Comparison of ENCODE assay signal across 27 cellular contexts in genomic region chrX:108117988-108118387, GRCh38.
"Had no signal": no experiment of that assay in that cellular context is flagged by ENCODE, and none has a peak within 500 bp of the region (broad histone marks: within the 10 kb centered on the region; RNA-seq: fewer than 3 reads in every experiment).

No MANE protein-coding gene starts in this region.

- H3K9me3 ChIP-seq: body of pancreas, colonic mucosa, esophagus squamous epithelium, psoas muscle, stomach, thyroid gland had no signal

- H3K27ac ChIP-seq: body of pancreas, colonic mucosa, epithelial cell of prostate, esophagus squamous epithelium, parathyroid adenoma, psoas muscle, stomach, thyroid gland had no signal

- ATAC-seq: activated CD4-positive, alpha-beta T cell treated with anti-CD3 and anti-CD28 coated beads for 36 hours; activated CD8-positive, alpha-beta memory T cell treated with anti-CD3 and anti-CD28 coated beads, Interleukin-2, amount 10 ng/mL, durations not matched to agents 7 days and 5 days; activated CD8-positive, alpha-beta T cell treated with anti-CD3 and anti-CD28 coated beads, Interleukin-2, amount 10 ng/mL, durations not matched to agents 7 days and 5 days; activated naive CD4-positive, alpha-beta T cell treated with anti-CD3 and anti-CD28 coated beads, Interleukin-2, amount 50 U/mL, for 72 hours; body of pancreas; naive thymus-derived CD4-positive, alpha-beta T cell; psoas muscle; stimulated activated naive B cell treated with anti-CD40 and anti-IgM and Interleukin-4, amounts not matched to agents 10 μg/mL and 1 μg/mL and 100 μg/mL, for 72 hours had no signal

- H3K4me3 ChIP-seq: body of pancreas, colonic mucosa, esophagus squamous epithelium, psoas muscle, smooth muscle cell, stomach, thyroid gland had no signal

- H3K27me3 Mint-ChIP-seq: activated B cell treated with CpG ODN at 0.5 μM for 24 hours; activated CD4-positive, alpha-beta T cell treated with anti-CD3 and anti-CD28 coated beads for 36 hours; activated CD8-positive, alpha-beta memory T cell treated with anti-CD3 and anti-CD28 coated beads, Interleukin-2, amount 10 ng/mL, durations not matched to agents 7 days and 5 days; naive thymus-derived CD4-positive, alpha-beta T cell; stimulated activated naive B cell treated with anti-CD40 and anti-IgM and Interleukin-4, amounts not matched to agents 10 μg/mL and 1 μg/mL and 100 μg/mL, for 72 hours had no signal

- H3K36me3 Mint-ChIP-seq: activated CD8-positive, alpha-beta memory T cell treated with anti-CD3 and anti-CD28 coated beads, Interleukin-2, amount 10 ng/mL, durations not matched to agents 7 days and 5 days; activated naive CD4-positive, alpha-beta T cell treated with anti-CD3 and anti-CD28 coated beads, Interleukin-2, amount 50 U/mL, for 72 hours; mesothelial cell of epicardium had no signal

- H3K9me3 Mint-ChIP-seq: activated B cell treated with CpG ODN at 0.5 μM for 24 hours; activated naive CD4-positive, alpha-beta T cell treated with anti-CD3 and anti-CD28 coated beads, Interleukin-2, amount 50 U/mL, for 72 hours; activated T-helper 2 cell treated with anti-CD3 and anti-CD28 coated beads, Interferon-gamma antibody, Interleukin-2, Interleukin-4, amounts not matched to agents 10 μg/mL and 5 μg/mL and 100 μg/mL, durations not matched to agents 14 hours and 24 hours and 36 hours; mesothelial cell of epicardium; neural crest cell had no signal

- H2AFZ ChIP-seq: parathyroid adenoma had no signal

- H3K4me1 Mint-ChIP-seq: activated CD4-positive, alpha-beta T cell treated with anti-CD3 and anti-CD28 coated beads for 36 hours had no signal

- H3K4me1 ChIP-seq: colonic mucosa, parathyroid adenoma, stomach had no signal

- DNase-seq: activated B cell treated with CpG ODN at 0.5 μM for 24 hours; activated CD4-positive, alpha-beta T cell treated with anti-CD3 and anti-CD28 coated beads for 36 hours; activated CD8-positive, alpha-beta memory T cell treated with anti-CD3 and anti-CD28 coated beads, Interleukin-2, amount 10 ng/mL, durations not matched to agents 7 days and 5 days; activated CD8-positive, alpha-beta T cell treated with anti-CD3 and anti-CD28 coated beads, Interleukin-2, amount 10 ng/mL, durations not matched to agents 7 days and 5 days; activated naive CD4-positive, alpha-beta T cell; activated T-cell treated with anti-CD3 and anti-CD28 coated beads, Interleukin-2, amount 50 U/mL, for 48 hours; body of pancreas; colonic mucosa; effector CD8-positive, alpha-beta T cell; esophagus squamous epithelium; mammary epithelial cell; naive thymus-derived CD4-positive, alpha-beta T cell; nucleus accumbens; psoas muscle; stimulated activated CD4-positive, alpha-beta T cell treated with anti-CD3 and anti-CD28 coated beads, Interleukin-1b, Interleukin-23, amount 100 ng/mL, for 48 hours; stimulated activated CD4-positive, alpha-beta T cell treated with anti-CD3 and anti-CD28 coated beads, Interleukin-4, amount 100 ng/mL, for 4 hours; stimulated activated CD8-positive, alpha-beta memory T cell treated with anti-CD3 and anti-CD28 coated beads, Interleukin-4, amount 100 ng/mL, for 48 hours; stimulated activated naive B cell treated with anti-CD40 and anti-IgM and Interleukin-4, amounts not matched to agents 10 μg/mL and 1 μg/mL and 100 μg/mL, for 72 hours; stomach; thyroid gland had no signal

- H3K4me3 Mint-ChIP-seq: activated B cell treated with CpG ODN at 0.5 μM for 24 hours; activated CD4-positive, alpha-beta T cell treated with anti-CD3 and anti-CD28 coated beads for 36 hours; activated CD8-positive, alpha-beta memory T cell treated with anti-CD3 and anti-CD28 coated beads, Interleukin-2, amount 10 ng/mL, durations not matched to agents 7 days and 5 days; activated CD8-positive, alpha-beta T cell treated with anti-CD3 and anti-CD28 coated beads, Interleukin-2, amount 10 ng/mL, durations not matched to agents 7 days and 5 days; mesothelial cell of epicardium; naive thymus-derived CD4-positive, alpha-beta T cell; neural crest cell; stimulated activated naive B cell treated with anti-CD40 and anti-IgM and Interleukin-4, amounts not matched to agents 10 μg/mL and 1 μg/mL and 100 μg/mL, for 72 hours had no signal

- H3K27me3 ChIP-seq: body of pancreas, colonic mucosa, esophagus squamous epithelium, stomach, thyroid gland had no signal

- H3K9ac ChIP-seq: parathyroid adenoma had no signal

- H3K27ac Mint-ChIP-seq: activated B cell treated with CpG ODN at 0.5 μM for 24 hours; activated CD4-positive, alpha-beta T cell treated with anti-CD3 and anti-CD28 coated beads for 36 hours; activated CD8-positive, alpha-beta memory T cell treated with anti-CD3 and anti-CD28 coated beads, Interleukin-2, amount 10 ng/mL, durations not matched to agents 7 days and 5 days; activated CD8-positive, alpha-beta T cell treated with anti-CD3 and anti-CD28 coated beads, Interleukin-2, amount 10 ng/mL, durations not matched to agents 7 days and 5 days; activated naive CD4-positive, alpha-beta T cell treated with anti-CD3 and anti-CD28 coated beads, Interleukin-2, amount 50 U/mL, for 72 hours; activated T-helper 2 cell treated with anti-CD3 and anti-CD28 coated beads, Interferon-gamma antibody, Interleukin-2, Interleukin-4, amounts not matched to agents 10 μg/mL and 5 μg/mL and 100 μg/mL, durations not matched to agents 14 hours and 24 hours and 36 hours; mesothelial cell of epicardium; naive thymus-derived CD4-positive, alpha-beta T cell; stimulated activated naive B cell treated with anti-CD40 and anti-IgM and Interleukin-4, amounts not matched to agents 10 μg/mL and 1 μg/mL and 100 μg/mL, for 72 hours had no signal

- H3K36me3 ChIP-seq: colonic mucosa, esophagus squamous epithelium, stomach, thyroid gland had no signal

- H3K4me2 ChIP-seq: smooth muscle cell had no signal
